38 cellular contexts compared by ENCODE assay signal in the genomic region with DNA sequence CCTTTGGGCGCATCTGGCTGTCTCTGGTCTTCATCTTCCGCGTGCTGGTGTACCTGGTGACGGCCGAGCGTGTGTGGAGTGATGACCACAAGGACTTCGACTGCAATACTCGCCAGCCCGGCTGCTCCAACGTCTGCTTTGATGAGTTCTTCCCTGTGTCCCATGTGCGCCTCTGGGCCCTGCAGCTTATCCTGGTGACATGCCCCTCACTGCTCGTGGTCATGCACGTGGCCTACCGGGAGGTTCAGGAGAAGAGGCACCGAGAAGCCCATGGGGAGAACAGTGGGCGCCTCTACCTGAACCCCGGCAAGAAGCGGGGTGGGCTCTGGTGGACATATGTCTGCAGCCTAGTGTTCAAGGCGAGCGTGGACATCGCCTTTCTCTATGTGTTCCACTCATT. TPM values are rescaled to one million over a fixed set of nuclear protein-coding genes. Genes with fewer than 3 reads are reported as not detected.
"Had no signal": no experiment of that assay in that cellular context is flagged by ENCODE, and none has a peak within 500 bp of the region (broad histone marks: within the 10 kb centered on the region; RNA-seq: fewer than 3 reads in every experiment).

No MANE protein-coding gene starts in this region.

- ATAC-seq: activated CD8-positive, alpha-beta T cell treated with anti-CD3 and anti-CD28 coated beads for 36 hours; activated naive CD4-positive, alpha-beta T cell treated with anti-CD3 and anti-CD28 coated beads, Interleukin-2, amount 50 U/mL, for 72 hours; activated T-cell treated with anti-CD3 and anti-CD28 coated beads, Interleukin-2, amount 50 U/mL, for 4 hours; activated T-cell treated with anti-CD3 and anti-CD28 coated beads, Interleukin-2, amount 50 U/mL, for 72 hours; activated T-helper 17 cell treated with anti-CD3 and anti-CD28 coated beads, Interleukin-2, amount 50 U/mL, for 72 hours; body of pancreas had no signal

- H3K27ac ChIP-seq: adrenal gland, body of pancreas, brain microvascular endothelial cell, breast epithelium, VCaP had no signal

- H3K27me3 ChIP-seq: adrenal gland, body of pancreas, brain microvascular endothelial cell, breast epithelium had no signal

- H3K9me3 ChIP-seq: adrenal gland, body of pancreas, breast epithelium had no signal

- FAIRE-seq: astrocyte, TTC549 had no signal

- H3K4me3 ChIP-seq: adrenal gland, body of pancreas, breast epithelium had no signal

- H3K36me3 ChIP-seq: adrenal gland, brain microvascular endothelial cell, breast epithelium had no signal

- H3K4me1 ChIP-seq: adrenal gland, body of pancreas, breast epithelium had no signal

- DNase-seq: activated B cell treated with CpG ODN at 0.5 μM for 24 hours; activated CD4-positive, alpha-beta memory T cell treated with anti-CD3 and anti-CD28 coated beads for 36 hours; activated CD4-positive, alpha-beta T cell treated with anti-CD3 and anti-CD28 coated beads for 4 hours; activated CD4-positive, alpha-beta T cell treated with anti-CD3 and anti-CD28 coated beads, Interleukin-2, amount 10 ng/mL, durations not matched to agents 24 days and 14 days; activated CD4-positive, alpha-beta T cell treated with anti-CD3 and anti-CD28 coated beads, Interleukin-2, amount 50 U/mL, for 1 hour; activated CD4-positive, alpha-beta T cell treated with anti-CD3 and anti-CD28 coated beads, Interleukin-2, amount 50 U/mL, for 4 hours; activated CD4-positive, CD25-positive, alpha-beta regulatory T cell treated with anti-CD3 and anti-CD28 coated beads, Interleukin-2, amount 50 U/mL, for 72 hours; activated CD8-positive, alpha-beta memory T cell treated with anti-CD3 and anti-CD28 coated beads, Interleukin-2, amount 50 U/mL, for 4 hours; activated CD8-positive, alpha-beta T cell treated with anti-CD3 and anti-CD28 coated beads for 36 hours; activated effector memory CD4-positive, alpha-beta T cell treated with anti-CD3 and anti-CD28 coated beads, Interleukin-2, amount 50 U/mL, for 16 hours; activated gamma-delta T cell treated with Interleukin-2 at 50 U/mL for 16 hours; activated naive CD4-positive, alpha-beta T cell; activated naive CD4-positive, alpha-beta T cell treated with anti-CD3 and anti-CD28 coated beads for 36 hours; activated naive CD4-positive, alpha-beta T cell treated with anti-CD3 and anti-CD28 coated beads, Interleukin-2, amount 50 U/mL, for 16 hours; activated naive CD8-positive, alpha-beta T cell treated with anti-CD3 and anti-CD28 coated beads for 36 hours; activated T-cell treated with anti-CD3 and anti-CD28 coated beads for 4 hours; activated T-cell treated with anti-CD3 and anti-CD28 coated beads, Interleukin-2, amount 50 U/mL, for 1 hour; activated T-cell treated with anti-CD3 and anti-CD28 coated beads, Interleukin-2, amount 50 U/mL, for 4 hours; activated T-cell treated with anti-CD3 and anti-CD28 coated beads, Interleukin-2, amount 50 U/mL, for 72 hours; adrenal gland; amniotic stem cell; body of pancreas; brain microvascular endothelial cell; central memory CD4-positive, alpha-beta T cell; T-helper 1 cell; T-helper 2 cell; T-helper 9 cell had no signal

RNA-seq across cellular contexts. Expression of gene GJB4, which starts 2.2 kb away (rescaled TPM):
- total RNA-seq: activated B cell treated with CpG ODN at 0.5 μM for 24 hours; activated CD4-positive, alpha-beta memory T cell treated with anti-CD3 and anti-CD28 coated beads for 36 hours; activated CD4-positive, alpha-beta T cell treated with anti-CD3 and anti-CD28 coated beads, Interleukin-2, amount 10 ng/mL, durations not matched to agents 24 days and 14 days; activated CD8-positive, alpha-beta memory T cell treated with anti-CD3 and anti-CD28 coated beads for 36 hours; activated CD8-positive, alpha-beta T cell treated with anti-CD3 and anti-CD28 coated beads for 36 hours; activated naive CD4-positive, alpha-beta T cell treated with anti-CD3 and anti-CD28 coated beads for 36 hours; activated naive CD4-positive, alpha-beta T cell treated with anti-CD3 and anti-CD28 coated beads, Interleukin-2, amount 50 U/mL, for 72 hours; activated naive CD8-positive, alpha-beta T cell treated with anti-CD3 and anti-CD28 coated beads for 36 hours; activated T-cell treated with anti-CD3 and anti-CD28 coated beads, Interleukin-2, amount 50 U/mL, for 4 hours; activated T-cell treated with anti-CD3 and anti-CD28 coated beads, Interleukin-2, amount 50 U/mL, for 72 hours; activated T-helper 1 cell treated with anti-CD3 and anti-CD28 coated beads, Interleukin-12 subunit alpha, Interleukin-12 subunit beta, Interleukin-2, Interleukin-4 antibody, amounts not matched to agents 30 ng/mL and 10 ng/mL and 1 ng/mL, durations not matched to agents 14 hours and 24 hours and 36 hours; activated T-helper 17 cell treated with anti-CD3 and anti-CD28 coated beads, Interleukin-2, amount 50 U/mL, for 72 hours; adrenal gland; aorta; astrocyte; body of pancreas; cardiac septum; cerebellum had no signal
- polyA plus RNA-seq: adrenal gland, aorta had no signal

RNA-seq across cellular contexts. Expression of gene GJB5, which starts 2.5 kb away (rescaled TPM):
- total RNA-seq: activated B cell treated with CpG ODN at 0.5 μM for 24 hours; activated CD4-positive, alpha-beta memory T cell treated with anti-CD3 and anti-CD28 coated beads for 36 hours; activated CD4-positive, alpha-beta T cell treated with anti-CD3 and anti-CD28 coated beads, Interleukin-2, amount 10 ng/mL, durations not matched to agents 24 days and 14 days; activated CD8-positive, alpha-beta memory T cell treated with anti-CD3 and anti-CD28 coated beads for 36 hours; activated CD8-positive, alpha-beta T cell treated with anti-CD3 and anti-CD28 coated beads for 36 hours; activated naive CD4-positive, alpha-beta T cell treated with anti-CD3 and anti-CD28 coated beads for 36 hours; activated naive CD4-positive, alpha-beta T cell treated with anti-CD3 and anti-CD28 coated beads, Interleukin-2, amount 50 U/mL, for 72 hours; activated naive CD8-positive, alpha-beta T cell treated with anti-CD3 and anti-CD28 coated beads for 36 hours; activated T-cell treated with anti-CD3 and anti-CD28 coated beads, Interleukin-2, amount 50 U/mL, for 4 hours; activated T-cell treated with anti-CD3 and anti-CD28 coated beads, Interleukin-2, amount 50 U/mL, for 72 hours; activated T-helper 1 cell treated with anti-CD3 and anti-CD28 coated beads, Interleukin-12 subunit alpha, Interleukin-12 subunit beta, Interleukin-2, Interleukin-4 antibody, amounts not matched to agents 30 ng/mL and 10 ng/mL and 1 ng/mL, durations not matched to agents 14 hours and 24 hours and 36 hours; activated T-helper 17 cell treated with anti-CD3 and anti-CD28 coated beads, Interleukin-2, amount 50 U/mL, for 72 hours; adrenal gland; aorta; astrocyte; body of pancreas; cardiac septum; cerebellum had no signal
- polyA plus RNA-seq: adrenal gland, aorta had no signal

RNA-seq across cellular contexts. Expression of gene GJB3, which starts 23.6 kb away (rescaled TPM):
- total RNA-seq: activated B cell treated with CpG ODN at 0.5 μM for 24 hours; activated CD4-positive, alpha-beta memory T cell treated with anti-CD3 and anti-CD28 coated beads for 36 hours; activated CD4-positive, alpha-beta T cell treated with anti-CD3 and anti-CD28 coated beads, Interleukin-2, amount 10 ng/mL, durations not matched to agents 24 days and 14 days; activated CD8-positive, alpha-beta memory T cell treated with anti-CD3 and anti-CD28 coated beads for 36 hours; activated CD8-positive, alpha-beta T cell treated with anti-CD3 and anti-CD28 coated beads for 36 hours; activated naive CD4-positive, alpha-beta T cell treated with anti-CD3 and anti-CD28 coated beads for 36 hours; activated naive CD4-positive, alpha-beta T cell treated with anti-CD3 and anti-CD28 coated beads, Interleukin-2, amount 50 U/mL, for 72 hours; activated naive CD8-positive, alpha-beta T cell treated with anti-CD3 and anti-CD28 coated beads for 36 hours; activated T-cell treated with anti-CD3 and anti-CD28 coated beads, Interleukin-2, amount 50 U/mL, for 4 hours; activated T-cell treated with anti-CD3 and anti-CD28 coated beads, Interleukin-2, amount 50 U/mL, for 72 hours; activated T-helper 1 cell treated with anti-CD3 and anti-CD28 coated beads, Interleukin-12 subunit alpha, Interleukin-12 subunit beta, Interleukin-2, Interleukin-4 antibody, amounts not matched to agents 30 ng/mL and 10 ng/mL and 1 ng/mL, durations not matched to agents 14 hours and 24 hours and 36 hours; activated T-helper 17 cell treated with anti-CD3 and anti-CD28 coated beads, Interleukin-2, amount 50 U/mL, for 72 hours; cardiac septum; cerebellum had no signal

RNA-seq across cellular contexts. Expression of gene GJA4, which starts 35.4 kb away (rescaled TPM):
- total RNA-seq: activated B cell treated with CpG ODN at 0.5 μM for 24 hours; activated CD4-positive, alpha-beta memory T cell treated with anti-CD3 and anti-CD28 coated beads for 36 hours; activated CD4-positive, alpha-beta T cell treated with anti-CD3 and anti-CD28 coated beads, Interleukin-2, amount 10 ng/mL, durations not matched to agents 24 days and 14 days; activated CD8-positive, alpha-beta memory T cell treated with anti-CD3 and anti-CD28 coated beads for 36 hours; activated CD8-positive, alpha-beta T cell treated with anti-CD3 and anti-CD28 coated beads for 36 hours; activated naive CD8-positive, alpha-beta T cell treated with anti-CD3 and anti-CD28 coated beads for 36 hours; activated T-helper 1 cell treated with anti-CD3 and anti-CD28 coated beads, Interleukin-12 subunit alpha, Interleukin-12 subunit beta, Interleukin-2, Interleukin-4 antibody, amounts not matched to agents 30 ng/mL and 10 ng/mL and 1 ng/mL, durations not matched to agents 14 hours and 24 hours and 36 hours; activated T-helper 17 cell treated with anti-CD3 and anti-CD28 coated beads, Interleukin-2, amount 50 U/mL, for 72 hours; astrocyte had no signal
